In genomic region chr3:12049675-12050074, GRCh38 we compare ENCODE assay signal across 13 cellular contexts. TPM values are rescaled to one million over a fixed set of nuclear protein-coding genes. Genes with fewer than 3 reads are reported as not detected.
DNase-seq lines count a peak whose midpoint lies in the region; ATAC-seq and TF ChIP-seq lines count a peak whose summit lies in the region.
"Had no signal": no experiment of that assay in that cellular context is flagged by ENCODE, and none has a peak within 500 bp of the region (broad histone marks: within the 10 kb centered on the region; RNA-seq: fewer than 3 reads in every experiment).

No MANE protein-coding gene starts in this region.

- H3K9ac ChIP-seq in neural progenitor cell, result no peak overlapping the region

- H3K4me3 ChIP-seq in NB4 (ENCODE audit: low read depth, low read length), result no peak overlapping the region
- H3K4me3 ChIP-seq in choroid plexus epithelial cell (ENCODE audit: low read depth, low read length), result no peak overlapping the region
- H3K4me3 ChIP-seq in neural progenitor cell, result no peak overlapping the region
- H3K4me3 ChIP-seq: coronary artery, thyroid gland had no signal

- H3K4me3 Mint-ChIP-seq in neural progenitor cell, result no peak overlapping the region
- H3K4me3 Mint-ChIP-seq: activated naive CD8-positive, alpha-beta T cell treated with anti-CD3 and anti-CD28 coated beads, Interleukin-2, amount 10 ng/mL, durations not matched to agents 7 days and 5 days; IgD-negative memory B cell had no signal

- peaks cover 2% of the 10 kb centered on the region for H3K27me3 Mint-ChIP-seq in neural progenitor cell (ENCODE audit: insufficient read depth, low read depth)

- TF ChIP-seq CTCF in NB4 (IDR thresholded peaks at IDR 0.05; ENCODE audit: low read depth, low read length) (no peak), choroid plexus epithelial cell (conservative IDR thresholded peaks at IDR 0.05; ENCODE audit: low read depth, low read length) (no peak), neural progenitor cell (IDR thresholded peaks at IDR 0.05) (no peak)

- no peaks in the 10 kb centered on the region for H3K4me1 Mint-ChIP-seq in neural progenitor cell
- H3K4me1 Mint-ChIP-seq: activated naive CD8-positive, alpha-beta T cell treated with anti-CD3 and anti-CD28 coated beads, Interleukin-2, amount 10 ng/mL, durations not matched to agents 7 days and 5 days; IgD-negative memory B cell had no signal

- H3K4me2 ChIP-seq in neural progenitor cell, result no peak overlapping the region

- no peaks in the 10 kb centered on the region for H4K20me1 ChIP-seq in neural progenitor cell (ENCODE audit: low read depth)

- no peak for TF ChIP-seq POLR2A in NB4 (IDR thresholded peaks at IDR 0.05; ENCODE audit: extremely low read depth, insufficient read length)

- no peaks in the 10 kb centered on the region for H3K4me1 ChIP-seq in neural progenitor cell
- H3K4me1 ChIP-seq: thyroid gland had no signal

- no peak overlapping the region for H2AFZ ChIP-seq in neural progenitor cell (replicated peaks)

- no peaks in the 10 kb centered on the region for H3K79me2 ChIP-seq in neural progenitor cell (ENCODE audit: low read depth)

- peak; percentile 27 for DNase-seq in SIG-M5 treated with dmso at 0.1 percent for 504 hours (lab: John Stamatoyannopoulos, UW; ENCODE audit: unreplicated experiment)
- DNase-seq in SIG-M5 (lab: John Stamatoyannopoulos, UW), result no peak
- peak; percentile 13 for DNase-seq in NB4 (ENCODE audit: low read depth)
- DNase-seq in choroid plexus epithelial cell (ENCODE audit: low read depth), result peak; percentile 41
- peak; percentile 45 for DNase-seq in neural progenitor cell (ENCODE audit: low spot score)
- no peak for DNase-seq in germinal center (ENCODE audit: low spot score)
- DNase-seq: activated naive CD8-positive, alpha-beta T cell treated with anti-CD3 and anti-CD28 coated beads, Interleukin-2, amount 10 ng/mL, durations not matched to agents 7 days and 5 days; Calu3; thyroid gland had no signal

- no peak overlapping the region for H3K27ac Mint-ChIP-seq in neural progenitor cell
- H3K27ac Mint-ChIP-seq: activated naive CD8-positive, alpha-beta T cell treated with anti-CD3 and anti-CD28 coated beads, Interleukin-2, amount 10 ng/mL, durations not matched to agents 7 days and 5 days; IgD-negative memory B cell had no signal

- H3K27me3 ChIP-seq in neural progenitor cell, result no peaks in the 10 kb centered on the region
- H3K27me3 ChIP-seq: thyroid gland had no signal

- H3K9me3 Mint-ChIP-seq in neural progenitor cell, result no peaks in the 10 kb centered on the region
- H3K9me3 Mint-ChIP-seq: activated naive CD8-positive, alpha-beta T cell treated with anti-CD3 and anti-CD28 coated beads, Interleukin-2, amount 10 ng/mL, durations not matched to agents 7 days and 5 days; IgD-negative memory B cell had no signal

- H3F3A ChIP-seq in neural progenitor cell (ENCODE audit: low read depth), result no peaks in the 10 kb centered on the region

- no peak for ATAC-seq in GM19397 (IDR thresholded peaks at IDR 0.05; ENCODE audit: unreplicated experiment)
- no peak for ATAC-seq in GM21528 (IDR thresholded peaks at IDR 0.05; ENCODE audit: low FRiP score, unreplicated experiment)

- H3K9me3 ChIP-seq in neural progenitor cell (ENCODE audit: low read depth), result no peaks in the 10 kb centered on the region
- H3K9me3 ChIP-seq: thyroid gland had no signal

- no peak overlapping the region for H3K27ac ChIP-seq in neural progenitor cell
- H3K27ac ChIP-seq: coronary artery, thyroid gland had no signal

- H3K36me3 ChIP-seq in neural progenitor cell, result no peaks in the 10 kb centered on the region
- H3K36me3 ChIP-seq: thyroid gland had no signal

- no peaks in the 10 kb centered on the region for H3K36me3 Mint-ChIP-seq in neural progenitor cell
- H3K36me3 Mint-ChIP-seq: activated naive CD8-positive, alpha-beta T cell treated with anti-CD3 and anti-CD28 coated beads, Interleukin-2, amount 10 ng/mL, durations not matched to agents 7 days and 5 days; IgD-negative memory B cell had no signal

RNA-seq across cellular contexts. Expression of gene SYN2, which starts 45.5 kb away (rescaled TPM):
- total RNA-seq in neural progenitor cell (ENCODE audit: low replicate concordance), result 0.84 and 3.1 TPM in 2 replicates
- total RNA-seq: activated naive CD8-positive, alpha-beta T cell treated with anti-CD3 and anti-CD28 coated beads, Interleukin-2, amount 10 ng/mL, durations not matched to agents 7 days and 5 days; Calu3 had no signal

Comparison
In these comparisons a context has a peak if more than half of its experiments do, and no peak if none do; other contexts are left out.
1. DNase-seq: peak in SIG-M5 treated with dmso at 0.1 percent for 504 hours (single experiment), NB4 (single experiment), choroid plexus epithelial cell (single experiment) and neural progenitor cell (single experiment); none in SIG-M5 (single experiment) and germinal center (single experiment).